Comparison of ENCODE assay signal across 1 cellular context in the genomic region with DNA sequence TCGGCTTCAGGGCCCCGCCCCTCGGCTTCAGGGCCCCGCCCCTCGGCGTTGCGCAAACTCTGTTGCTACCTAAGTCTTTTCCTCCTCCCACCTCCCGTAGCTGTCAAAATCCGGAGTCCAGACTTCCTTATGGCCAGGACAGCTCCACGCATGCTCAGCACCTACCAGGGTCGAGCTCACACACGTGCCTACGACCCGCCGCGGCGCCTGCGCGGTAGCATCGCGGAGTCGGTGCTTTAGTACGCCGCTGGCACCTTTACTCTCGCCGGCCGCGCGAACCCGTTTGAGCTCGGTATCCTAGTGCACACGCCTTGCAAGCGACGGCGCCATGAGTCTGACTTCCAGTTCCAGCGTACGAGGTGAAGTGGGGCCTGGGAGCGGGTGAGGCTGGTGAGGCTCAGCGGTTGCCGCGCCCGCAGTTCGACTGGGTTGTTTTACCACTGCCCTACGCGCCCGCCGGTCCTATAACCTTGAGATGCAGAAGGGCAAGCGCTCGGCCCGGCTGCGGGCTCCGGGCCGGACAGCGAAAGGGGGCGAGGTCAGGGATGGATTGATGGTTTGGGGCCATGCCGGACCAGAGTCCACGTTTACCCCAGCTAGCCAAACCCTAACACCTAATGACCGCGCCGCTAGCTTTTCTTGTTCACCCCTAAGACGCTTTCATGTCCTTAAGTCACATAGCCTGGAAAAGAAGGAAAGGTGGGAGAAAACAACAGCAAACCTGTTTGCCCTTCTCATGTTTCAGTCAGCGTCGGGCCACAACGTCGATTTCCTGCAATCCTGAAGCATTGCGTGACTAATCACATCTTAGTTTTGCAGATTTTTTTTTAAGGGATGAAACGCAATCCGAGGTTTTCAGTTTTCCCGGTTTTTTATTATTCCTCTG.
TF ChIP-seq lines count a peak whose summit lies in the region.

A gene (plus strand): TSS at position 217 of the 886 bp plus-strand sequence. CDS start 112 bp downstream, at position 329.

TF ChIP-seq in K562, 482 proteins besides CTCF, POLR2A, EP300 and RAD21 (continued from another document and continues in another):
- TF ChIP-seq, protein P1, sequence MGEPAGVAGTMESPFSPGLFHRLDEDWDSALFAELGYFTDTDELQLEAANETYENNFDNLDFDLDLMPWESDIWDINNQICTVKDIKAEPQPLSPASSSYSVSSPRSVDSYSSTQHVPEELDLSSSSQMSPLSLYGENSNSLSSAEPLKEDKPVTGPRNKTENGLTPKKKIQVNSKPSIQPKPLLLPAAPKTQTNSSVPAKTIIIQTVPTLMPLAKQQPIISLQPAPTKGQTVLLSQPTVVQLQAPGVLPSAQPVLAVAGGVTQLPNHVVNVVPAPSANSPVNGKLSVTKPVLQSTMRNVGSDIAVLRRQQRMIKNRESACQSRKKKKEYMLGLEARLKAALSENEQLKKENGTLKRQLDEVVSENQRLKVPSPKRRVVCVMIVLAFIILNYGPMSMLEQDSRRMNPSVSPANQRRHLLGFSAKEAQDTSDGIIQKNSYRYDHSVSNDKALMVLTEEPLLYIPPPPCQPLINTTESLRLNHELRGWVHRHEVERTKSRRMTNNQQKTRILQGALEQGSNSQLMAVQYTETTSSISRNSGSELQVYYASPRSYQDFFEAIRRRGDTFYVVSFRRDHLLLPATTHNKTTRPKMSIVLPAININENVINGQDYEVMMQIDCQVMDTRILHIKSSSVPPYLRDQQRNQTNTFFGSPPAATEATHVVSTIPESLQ (CRISPR knock-in tag; IDR thresholded peaks at IDR 0.05), result peak; percentile 39; the same call in 1 of the 2 replicates
- TF ChIP-seq PML (IDR thresholded peaks at IDR 0.05; ENCODE audit: low read length) (peak; percentile 51; the same call in 1 of the 2 replicates), TEAD4 (IDR thresholded peaks at IDR 0.05; ENCODE audit: low read length) (0 out of 2 replicates have a peak, but pooled peaks have one; percentile 5), TEAD4 (CRISPR knock-in tag; IDR thresholded peaks at IDR 0.05; ENCODE audit: borderline replicate concordance) (no peak), FOXK2 (conservative IDR thresholded peaks at IDR 0.05 in 1 of 2, IDR thresholded peaks at IDR 0.05 in 1 of 2; ENCODE audit: low read depth in 2 of 2) (peak in 1 of 2 experiments; percentile 63; a peak in 2 of 4 replicates), STAT5B (CRISPR knock-in tag; IDR thresholded peaks at IDR 0.05) (no peak), NEUROD1 (IDR thresholded peaks at IDR 0.05; ENCODE audit: borderline replicate concordance, low read depth, low read length, partially characterized antibody) (peak; percentile 46), SIN3A (IDR thresholded peaks at IDR 0.05; ENCODE audit: borderline replicate concordance in 2 of 2, control insufficient read depth in 1 of 2, low read depth in 2 of 2, low read length in 2 of 2) (peak in 1 of 2 experiments; percentile 51; a peak in 1 of 4 replicates), ZNF184 (CRISPR knock-in tag; IDR thresholded peaks at IDR 0.05) (no peak), RBM22 (IDR thresholded peaks at IDR 0.05; ENCODE audit: low read depth, low read length, poor library complexity, severe bottlenecking) (peak; percentile 46), NR2C2 (CRISPR knock-in tag; IDR thresholded peaks at IDR 0.05) (peak; percentile 57; the same call in 1 of the 2 replicates), NR2C2 (tag; IDR thresholded peaks at IDR 0.05) (peak; percentile 84), SIRT6 (IDR thresholded peaks at IDR 0.05; ENCODE audit: low read depth, low read length) (no peak), EHMT2 (IDR thresholded peaks at IDR 0.05) (no peak), SOX6 (IDR thresholded peaks at IDR 0.05) (peak; percentile 41), CC2D1A (IDR thresholded peaks at IDR 0.05) (peak; percentile 35; the same call in 1 of the 2 replicates), NR4A1 (CRISPR knock-in tag; IDR thresholded peaks at IDR 0.05) (no peak), NR4A1 (tag; IDR thresholded peaks at IDR 0.05) (0 out of 2 replicates have a peak, but pooled peaks have one; percentile 15), POLR2H (tag; IDR thresholded peaks at IDR 0.05; ENCODE audit: low read depth) (peak; percentile 18; the same call in 1 of the 2 replicates), FOSL1 (tag; conservative IDR thresholded peaks at IDR 0.05) (peak; percentile 51; the same call in 1 of the 2 replicates), DACH1 (IDR thresholded peaks at IDR 0.05; ENCODE audit: partially characterized antibody) (peak; percentile 54), KDM5B (IDR thresholded peaks at IDR 0.05; ENCODE audit: insufficient replicate concordance, low read depth, low read length) (peak; percentile 76), FOXA3 (CRISPR knock-in tag; conservative IDR thresholded peaks at IDR 0.05 in 1 of 2, IDR thresholded peaks at IDR 0.05 in 1 of 2) (peak in 1 of 2 experiments; percentile 39; a peak in 1 of 4 replicates), MYNN (IDR thresholded peaks at IDR 0.05) (0 out of 2 replicates have a peak, but pooled peaks have one; percentile 11), MYNN (CRISPR knock-in tag; IDR thresholded peaks at IDR 0.05) (no peak), CREM (IDR thresholded peaks at IDR 0.05; ENCODE audit: low read depth) (peak; percentile 68)
- TF ChIP-seq, protein P2, sequence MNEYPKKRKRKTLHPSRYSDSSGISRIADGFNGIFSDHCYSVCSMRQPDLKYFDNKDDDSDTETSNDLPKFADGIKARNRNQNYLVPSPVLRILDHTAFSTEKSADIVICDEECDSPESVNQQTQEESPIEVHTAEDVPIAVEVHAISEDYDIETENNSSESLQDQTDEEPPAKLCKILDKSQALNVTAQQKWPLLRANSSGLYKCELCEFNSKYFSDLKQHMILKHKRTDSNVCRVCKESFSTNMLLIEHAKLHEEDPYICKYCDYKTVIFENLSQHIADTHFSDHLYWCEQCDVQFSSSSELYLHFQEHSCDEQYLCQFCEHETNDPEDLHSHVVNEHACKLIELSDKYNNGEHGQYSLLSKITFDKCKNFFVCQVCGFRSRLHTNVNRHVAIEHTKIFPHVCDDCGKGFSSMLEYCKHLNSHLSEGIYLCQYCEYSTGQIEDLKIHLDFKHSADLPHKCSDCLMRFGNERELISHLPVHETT (CRISPR knock-in tag; conservative IDR thresholded peaks at IDR 0.05 in 1 of 2, IDR thresholded peaks at IDR 0.05 in 1 of 2), result peak in 1 of 2 experiments; percentile 83; a peak in 2 of 4 replicates
- TF ChIP-seq, protein P3, sequence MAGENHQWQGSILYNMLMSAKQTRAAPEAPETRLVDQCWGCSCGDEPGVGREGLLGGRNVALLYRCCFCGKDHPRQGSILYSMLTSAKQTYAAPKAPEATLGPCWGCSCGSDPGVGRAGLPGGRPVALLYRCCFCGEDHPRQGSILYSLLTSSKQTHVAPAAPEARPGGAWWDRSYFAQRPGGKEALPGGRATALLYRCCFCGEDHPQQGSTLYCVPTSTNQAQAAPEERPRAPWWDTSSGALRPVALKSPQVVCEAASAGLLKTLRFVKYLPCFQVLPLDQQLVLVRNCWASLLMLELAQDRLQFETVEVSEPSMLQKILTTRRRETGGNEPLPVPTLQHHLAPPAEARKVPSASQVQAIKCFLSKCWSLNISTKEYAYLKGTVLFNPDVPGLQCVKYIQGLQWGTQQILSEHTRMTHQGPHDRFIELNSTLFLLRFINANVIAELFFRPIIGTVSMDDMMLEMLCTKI (IDR thresholded peaks at IDR 0.05; ENCODE audit: partially characterized antibody), result no peak
- TF ChIP-seq, protein P4, sequence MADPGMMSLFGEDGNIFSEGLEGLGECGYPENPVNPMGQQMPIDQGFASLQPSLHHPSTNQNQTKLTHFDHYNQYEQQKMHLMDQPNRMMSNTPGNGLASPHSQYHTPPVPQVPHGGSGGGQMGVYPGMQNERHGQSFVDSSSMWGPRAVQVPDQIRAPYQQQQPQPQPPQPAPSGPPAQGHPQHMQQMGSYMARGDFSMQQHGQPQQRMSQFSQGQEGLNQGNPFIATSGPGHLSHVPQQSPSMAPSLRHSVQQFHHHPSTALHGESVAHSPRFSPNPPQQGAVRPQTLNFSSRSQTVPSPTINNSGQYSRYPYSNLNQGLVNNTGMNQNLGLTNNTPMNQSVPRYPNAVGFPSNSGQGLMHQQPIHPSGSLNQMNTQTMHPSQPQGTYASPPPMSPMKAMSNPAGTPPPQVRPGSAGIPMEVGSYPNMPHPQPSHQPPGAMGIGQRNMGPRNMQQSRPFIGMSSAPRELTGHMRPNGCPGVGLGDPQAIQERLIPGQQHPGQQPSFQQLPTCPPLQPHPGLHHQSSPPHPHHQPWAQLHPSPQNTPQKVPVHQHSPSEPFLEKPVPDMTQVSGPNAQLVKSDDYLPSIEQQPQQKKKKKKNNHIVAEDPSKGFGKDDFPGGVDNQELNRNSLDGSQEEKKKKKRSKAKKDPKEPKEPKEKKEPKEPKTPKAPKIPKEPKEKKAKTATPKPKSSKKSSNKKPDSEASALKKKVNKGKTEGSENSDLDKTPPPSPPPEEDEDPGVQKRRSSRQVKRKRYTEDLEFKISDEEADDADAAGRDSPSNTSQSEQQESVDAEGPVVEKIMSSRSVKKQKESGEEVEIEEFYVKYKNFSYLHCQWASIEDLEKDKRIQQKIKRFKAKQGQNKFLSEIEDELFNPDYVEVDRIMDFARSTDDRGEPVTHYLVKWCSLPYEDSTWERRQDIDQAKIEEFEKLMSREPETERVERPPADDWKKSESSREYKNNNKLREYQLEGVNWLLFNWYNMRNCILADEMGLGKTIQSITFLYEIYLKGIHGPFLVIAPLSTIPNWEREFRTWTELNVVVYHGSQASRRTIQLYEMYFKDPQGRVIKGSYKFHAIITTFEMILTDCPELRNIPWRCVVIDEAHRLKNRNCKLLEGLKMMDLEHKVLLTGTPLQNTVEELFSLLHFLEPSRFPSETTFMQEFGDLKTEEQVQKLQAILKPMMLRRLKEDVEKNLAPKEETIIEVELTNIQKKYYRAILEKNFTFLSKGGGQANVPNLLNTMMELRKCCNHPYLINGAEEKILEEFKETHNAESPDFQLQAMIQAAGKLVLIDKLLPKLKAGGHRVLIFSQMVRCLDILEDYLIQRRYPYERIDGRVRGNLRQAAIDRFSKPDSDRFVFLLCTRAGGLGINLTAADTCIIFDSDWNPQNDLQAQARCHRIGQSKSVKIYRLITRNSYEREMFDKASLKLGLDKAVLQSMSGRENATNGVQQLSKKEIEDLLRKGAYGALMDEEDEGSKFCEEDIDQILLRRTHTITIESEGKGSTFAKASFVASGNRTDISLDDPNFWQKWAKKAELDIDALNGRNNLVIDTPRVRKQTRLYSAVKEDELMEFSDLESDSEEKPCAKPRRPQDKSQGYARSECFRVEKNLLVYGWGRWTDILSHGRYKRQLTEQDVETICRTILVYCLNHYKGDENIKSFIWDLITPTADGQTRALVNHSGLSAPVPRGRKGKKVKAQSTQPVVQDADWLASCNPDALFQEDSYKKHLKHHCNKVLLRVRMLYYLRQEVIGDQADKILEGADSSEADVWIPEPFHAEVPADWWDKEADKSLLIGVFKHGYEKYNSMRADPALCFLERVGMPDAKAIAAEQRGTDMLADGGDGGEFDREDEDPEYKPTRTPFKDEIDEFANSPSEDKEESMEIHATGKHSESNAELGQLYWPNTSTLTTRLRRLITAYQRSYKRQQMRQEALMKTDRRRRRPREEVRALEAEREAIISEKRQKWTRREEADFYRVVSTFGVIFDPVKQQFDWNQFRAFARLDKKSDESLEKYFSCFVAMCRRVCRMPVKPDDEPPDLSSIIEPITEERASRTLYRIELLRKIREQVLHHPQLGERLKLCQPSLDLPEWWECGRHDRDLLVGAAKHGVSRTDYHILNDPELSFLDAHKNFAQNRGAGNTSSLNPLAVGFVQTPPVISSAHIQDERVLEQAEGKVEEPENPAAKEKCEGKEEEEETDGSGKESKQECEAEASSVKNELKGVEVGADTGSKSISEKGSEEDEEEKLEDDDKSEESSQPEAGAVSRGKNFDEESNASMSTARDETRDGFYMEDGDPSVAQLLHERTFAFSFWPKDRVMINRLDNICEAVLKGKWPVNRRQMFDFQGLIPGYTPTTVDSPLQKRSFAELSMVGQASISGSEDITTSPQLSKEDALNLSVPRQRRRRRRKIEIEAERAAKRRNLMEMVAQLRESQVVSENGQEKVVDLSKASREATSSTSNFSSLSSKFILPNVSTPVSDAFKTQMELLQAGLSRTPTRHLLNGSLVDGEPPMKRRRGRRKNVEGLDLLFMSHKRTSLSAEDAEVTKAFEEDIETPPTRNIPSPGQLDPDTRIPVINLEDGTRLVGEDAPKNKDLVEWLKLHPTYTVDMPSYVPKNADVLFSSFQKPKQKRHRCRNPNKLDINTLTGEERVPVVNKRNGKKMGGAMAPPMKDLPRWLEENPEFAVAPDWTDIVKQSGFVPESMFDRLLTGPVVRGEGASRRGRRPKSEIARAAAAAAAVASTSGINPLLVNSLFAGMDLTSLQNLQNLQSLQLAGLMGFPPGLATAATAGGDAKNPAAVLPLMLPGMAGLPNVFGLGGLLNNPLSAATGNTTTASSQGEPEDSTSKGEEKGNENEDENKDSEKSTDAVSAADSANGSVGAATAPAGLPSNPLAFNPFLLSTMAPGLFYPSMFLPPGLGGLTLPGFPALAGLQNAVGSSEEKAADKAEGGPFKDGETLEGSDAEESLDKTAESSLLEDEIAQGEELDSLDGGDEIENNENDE (IDR thresholded peaks at IDR 0.05; ENCODE audit: low read depth, low read length), result no peak
- TF ChIP-seq, protein P5, sequence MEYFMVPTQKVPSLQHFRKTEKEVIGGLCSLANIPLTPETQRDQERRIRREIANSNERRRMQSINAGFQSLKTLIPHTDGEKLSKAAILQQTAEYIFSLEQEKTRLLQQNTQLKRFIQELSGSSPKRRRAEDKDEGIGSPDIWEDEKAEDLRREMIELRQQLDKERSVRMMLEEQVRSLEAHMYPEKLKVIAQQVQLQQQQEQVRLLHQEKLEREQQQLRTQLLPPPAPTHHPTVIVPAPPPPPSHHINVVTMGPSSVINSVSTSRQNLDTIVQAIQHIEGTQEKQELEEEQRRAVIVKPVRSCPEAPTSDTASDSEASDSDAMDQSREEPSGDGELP (CRISPR knock-in tag; IDR thresholded peaks at IDR 0.05; ENCODE audit: borderline replicate concordance), result peak; percentile 79
- TF ChIP-seq, protein P6, sequence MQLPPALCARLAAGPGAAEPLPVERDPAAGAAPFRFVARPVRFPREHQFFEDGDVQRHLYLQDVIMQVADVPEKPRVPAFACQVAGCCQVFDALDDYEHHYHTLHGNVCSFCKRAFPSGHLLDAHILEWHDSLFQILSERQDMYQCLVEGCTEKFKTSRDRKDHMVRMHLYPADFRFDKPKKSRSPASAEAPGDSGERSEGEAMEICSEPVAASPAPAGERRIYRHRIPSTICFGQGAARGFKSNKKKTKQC (CRISPR knock-in tag; IDR thresholded peaks at IDR 0.05), result 0 out of 2 replicates have a peak, but pooled peaks have one; percentile 29
- TF ChIP-seq, protein P7, sequence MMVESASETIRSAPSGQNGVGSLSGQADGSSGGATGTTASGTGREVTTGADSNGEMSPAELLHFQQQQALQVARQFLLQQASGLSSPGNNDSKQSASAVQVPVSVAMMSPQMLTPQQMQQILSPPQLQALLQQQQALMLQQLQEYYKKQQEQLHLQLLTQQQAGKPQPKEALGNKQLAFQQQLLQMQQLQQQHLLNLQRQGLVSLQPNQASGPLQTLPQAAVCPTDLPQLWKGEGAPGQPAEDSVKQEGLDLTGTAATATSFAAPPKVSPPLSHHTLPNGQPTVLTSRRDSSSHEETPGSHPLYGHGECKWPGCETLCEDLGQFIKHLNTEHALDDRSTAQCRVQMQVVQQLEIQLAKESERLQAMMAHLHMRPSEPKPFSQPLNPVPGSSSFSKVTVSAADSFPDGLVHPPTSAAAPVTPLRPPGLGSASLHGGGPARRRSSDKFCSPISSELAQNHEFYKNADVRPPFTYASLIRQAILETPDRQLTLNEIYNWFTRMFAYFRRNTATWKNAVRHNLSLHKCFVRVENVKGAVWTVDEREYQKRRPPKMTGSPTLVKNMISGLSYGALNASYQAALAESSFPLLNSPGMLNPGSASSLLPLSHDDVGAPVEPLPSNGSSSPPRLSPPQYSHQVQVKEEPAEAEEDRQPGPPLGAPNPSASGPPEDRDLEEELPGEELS (CRISPR knock-in tag; IDR thresholded peaks at IDR 0.05; ENCODE audit: borderline replicate concordance), result peak; percentile 82
